Comparison of ENCODE assay signal across 14 cellular contexts in genomic region chr1:63630238-63630637, GRCh38.
"Had no signal": no experiment of that assay in that cellular context is flagged by ENCODE, and none has a peak within 500 bp of the region (broad histone marks: within the 10 kb centered on the region; RNA-seq: fewer than 3 reads in every experiment).

No MANE protein-coding gene starts in this region.

- H3K27me3 ChIP-seq: left lung, tibial nerve had no signal

- ATAC-seq: activated T-cell treated with anti-CD3 and anti-CD28 coated beads, Interleukin-2, amount 50 U/mL, for 72 hours; left lung; stimulated activated naive CD8-positive, alpha-beta T cell treated with anti-CD3 and anti-CD28 coated beads, Interleukin-15, Interleukin-2, amounts not matched to agents 100 U/mL and 50 U/mL, for 24 hours had no signal

- H3K4me3 ChIP-seq: left lung, tibial nerve had no signal

- H3K9me3 ChIP-seq: left lung, tibial nerve had no signal

- H3K27ac ChIP-seq: left lung, tibial nerve, WERI-Rb-1 had no signal

- DNase-seq: activated CD4-positive, alpha-beta T cell treated with anti-CD3 and anti-CD28 coated beads, Interleukin-2, amount 50 U/mL, for 4 hours; activated effector memory CD4-positive, alpha-beta T cell treated with anti-CD3 and anti-CD28 coated beads, Interleukin-2, amount 50 U/mL, for 16 hours; activated naive CD4-positive, alpha-beta T cell treated with anti-CD3 and anti-CD28 coated beads, Interleukin-2, amount 50 U/mL, for 16 hours; activated T-cell treated with anti-CD3 and anti-CD28 coated beads, Interleukin-2, amount 50 U/mL, for 72 hours; caudate nucleus; foreskin melanocyte; glutamatergic neuron; kidney; left lung; stimulated activated CD4-positive, alpha-beta T cell treated with anti-CD3 and anti-CD28 coated beads, Interleukin-2, amount 100 ng/mL, for 24 hours; stimulated activated naive CD8-positive, alpha-beta T cell treated with anti-CD3 and anti-CD28 coated beads, Interleukin-15, Interleukin-2, amounts not matched to agents 100 U/mL and 50 U/mL, for 24 hours; substantia nigra; WERI-Rb-1 had no signal
